16 cellular contexts compared by ENCODE assay signal in the genomic region with DNA sequence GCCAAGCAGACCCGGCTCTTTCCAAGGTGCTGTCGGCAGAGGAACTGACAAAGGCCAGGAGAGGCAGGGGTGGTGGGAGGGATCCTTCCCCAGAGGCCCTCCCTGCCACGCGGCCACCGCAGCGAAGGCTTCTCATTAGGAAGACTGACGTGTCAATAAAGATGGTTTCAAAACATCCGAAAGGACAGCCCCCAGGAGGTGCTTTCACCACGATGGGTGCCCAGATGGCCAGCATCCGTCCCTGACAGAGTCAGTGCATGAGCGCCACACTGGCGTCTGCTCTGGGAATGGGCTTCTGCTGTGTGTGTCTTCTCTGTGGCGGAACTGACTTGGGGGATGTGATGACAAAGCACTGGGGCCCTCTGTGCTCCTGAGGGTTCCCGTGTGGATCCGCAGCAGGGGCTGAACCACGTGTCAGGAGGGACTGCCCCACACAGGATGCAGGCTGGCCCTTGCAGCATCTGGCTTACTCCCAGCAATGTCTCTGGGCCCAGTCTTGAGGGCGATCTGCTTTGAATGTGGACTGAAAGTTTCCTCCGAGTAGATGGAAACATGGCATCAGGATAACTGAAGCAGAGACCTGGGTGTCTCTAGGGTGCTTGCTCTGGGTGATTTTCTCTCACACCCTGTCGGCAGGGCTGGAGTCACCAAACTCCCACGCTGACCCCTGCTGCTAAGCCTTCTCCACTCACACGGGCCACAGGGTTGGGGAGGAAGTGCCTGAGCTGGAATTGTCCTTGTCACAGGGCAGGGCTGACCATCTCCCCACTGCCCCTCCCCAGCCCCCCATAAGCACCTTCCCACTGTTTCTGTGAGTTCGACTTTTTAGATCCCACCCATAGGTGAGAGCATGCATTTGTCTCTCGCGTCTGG.
DNase-seq lines count a peak whose midpoint lies in the region; ATAC-seq and TF ChIP-seq lines count a peak whose summit lies in the region.
"Had no signal": no experiment of that assay in that cellular context is flagged by ENCODE, and none has a peak within 500 bp of the region (broad histone marks: within the 10 kb centered on the region; RNA-seq: fewer than 3 reads in every experiment).

No MANE protein-coding gene starts in this region.

- H3K9me2 ChIP-seq in HCT116 (ENCODE audit: insufficient read depth): no peaks in the 10 kb centered on the region

- H3K27me3 ChIP-seq in HCT116 (ENCODE audit: insufficient read depth, low read length) (no peaks in the 10 kb centered on the region), right cardiac atrium (ENCODE audit: control insufficient read depth, insufficient read depth) (no peaks in the 10 kb centered on the region), stomach smooth muscle (ENCODE audit: control insufficient read depth in 1 of 2, insufficient read depth in 2 of 2, low read length in 2 of 2) (no peaks in the 10 kb centered on the region)

- DNase-seq in HCT116 (ENCODE audit: low read depth, low spot score) (no peak), caudate nucleus (lab: John Stamatoyannopoulos, UW) (peak in 1 of 61 donors; percentile 50), right cardiac atrium (peak in 1 of 3 donors; percentile 52), germinal center (ENCODE audit: low spot score) (no peak)
- DNase-seq in NK-92 treated with Interleukin-12 subunit alpha and Interleukin-12 subunit beta, amount 100 ng/mL, for 24 hours (lab: John Stamatoyannopoulos, UW): no peak
- no peak for DNase-seq in activated naive CD8-positive, alpha-beta T cell treated with anti-CD3 and anti-CD28 coated beads, Interleukin-2, amount 50 U/mL, for 24 hours
- DNase-seq: activated CD4-positive, alpha-beta T cell treated with anti-CD3 and anti-CD28 coated beads, Interleukin-2, amount 50 U/mL, for 48 hours; AML-193; effector CD4-positive, alpha-beta T cell; KBM-7; RPMI8226; small intestine had no signal

- H3K4me3 ChIP-seq in HCT116 (replicated peaks in 1 of 2; ENCODE audit: low read depth in 1 of 2, low read length in 2 of 2) (no peak overlapping the region), right cardiac atrium (ENCODE audit: low read length) (no peak overlapping the region), stomach smooth muscle (ENCODE audit: low read length in 2 of 2) (peak overlapping the region in 1 of 2 donors; percentile 15)

- CTCF ChIA-PET in HCT116 (lab: Charles Lee): interaction anchor here (2.1 kb wide), 1 partner anchor 23 kb away, joined by 6 read pairs; no protein-coding TSS in a partner anchor

- POLR2A ChIA-PET in HCT116 (lab: Charles Lee): no interaction called here

- TF ChIP-seq POLR2A in HCT116 (IDR thresholded peaks at IDR 0.05; ENCODE audit: borderline replicate concordance, extremely low read depth, insufficient read depth, insufficient read length): no peak

- H2AFZ ChIP-seq in HCT116 (ENCODE audit: low read depth, low read length, poor library complexity, severe bottlenecking): no peak overlapping the region

- no peaks in the 10 kb centered on the region for H4K20me1 ChIP-seq in HCT116 (ENCODE audit: insufficient read depth)

- no peaks in the 10 kb centered on the region for H3K79me2 ChIP-seq in HCT116 (ENCODE audit: insufficient read depth, low read length)

- no peak overlapping the region for H3K27ac ChIP-seq in HCT116 (ENCODE audit: low read depth, low read length)
- peak overlapping the region; percentile 86 for H3K27ac ChIP-seq in caudate nucleus (ENCODE audit: low read depth, low read length)
- H3K27ac ChIP-seq in right cardiac atrium (ENCODE audit: low read length): no peak overlapping the region
- peak overlapping the region; percentile 71 for H3K27ac ChIP-seq in stomach smooth muscle (ENCODE audit: low read length)

- ATAC-seq in HCT116 (no peak), right cardiac atrium (peak; percentile 20 to 23), GM18517 (IDR thresholded peaks at IDR 0.05; ENCODE audit: unreplicated experiment) (no peak)
- ATAC-seq in activated naive CD8-positive, alpha-beta T cell treated with anti-CD3 and anti-CD28 coated beads, Interleukin-2, amount 50 U/mL, for 24 hours: no peak

- H3K9ac ChIP-seq in HCT116 (ENCODE audit: low read length) (no peak overlapping the region), stomach smooth muscle (ENCODE audit: low read length in 2 of 2) (peak overlapping the region in 1 of 2 donors; percentile 13)

- no peak overlapping the region for H3K4me3 Mint-ChIP-seq in activated naive CD8-positive, alpha-beta T cell treated with anti-CD3 and anti-CD28 coated beads, Interleukin-2, amount 50 U/mL, for 24 hours
- H3K4me3 Mint-ChIP-seq: natural killer cell treated with Interleukin-12 subunit alpha and Interleukin-12 subunit beta and Interleukin-15 and Interleukin-18, amount 100 ng/mL, for 72 hours had no signal

- intact Hi-C loops in HCT116 (cut with micrococcal nuclease) (no loop called here), right cardiac atrium (cut with DNase I) (no loop called here)

- no peak overlapping the region for H3K4me2 ChIP-seq in HCT116 (ENCODE audit: low read length)

- no peaks in the 10 kb centered on the region for H3K9me3 Mint-ChIP-seq in activated naive CD8-positive, alpha-beta T cell treated with anti-CD3 and anti-CD28 coated beads, Interleukin-2, amount 50 U/mL, for 24 hours
- H3K9me3 Mint-ChIP-seq: activated T-helper 2 cell treated with anti-CD3 and anti-CD28 coated beads, Interferon-gamma antibody, Interleukin-2, Interleukin-4, amounts not matched to agents 10 μg/mL and 5 μg/mL and 100 μg/mL, durations not matched to agents 14 hours and 24 hours and 36 hours; natural killer cell treated with Interleukin-12 subunit alpha and Interleukin-12 subunit beta and Interleukin-15 and Interleukin-18, amount 100 ng/mL, for 72 hours had no signal

- peaks cover 0 to 12% of the 10 kb centered on the region in 2 experiments; a peak in 2 of 4 replicates for H3K4me1 ChIP-seq in HCT116 (ENCODE audit: control insufficient read depth in 1 of 2, insufficient read depth in 2 of 2, low read length in 2 of 2)
- H3K4me1 ChIP-seq in right cardiac atrium (ENCODE audit: control insufficient read depth, insufficient read depth, low read length): peaks cover 4% of the 10 kb centered on the region
- H3K4me1 ChIP-seq in stomach smooth muscle (ENCODE audit: control insufficient read depth, insufficient read depth, low read length): peaks cover 63% of the 10 kb centered on the region

- TF ChIP-seq RAD21 in HCT116 (IDR thresholded peaks at IDR 0.05; ENCODE audit: low read depth): peak; percentile 7; the same call in 1 of the 2 replicates

- no TSS peak for BruUV-seq in HCT116 (replicated peaks; lab: Mats Ljungman, UMichigan)

- H3K9me3 ChIP-seq in HCT116 (ENCODE audit: control insufficient read depth in 1 of 2, insufficient read depth in 1 of 2, low read depth in 1 of 2, low read length in 2 of 2) (no peaks in the 10 kb centered on the region), right cardiac atrium (ENCODE audit: control insufficient read depth, low read length) (no peaks in the 10 kb centered on the region), stomach smooth muscle (ENCODE audit: control insufficient read depth in 2 of 2, low read length in 2 of 2) (no peaks in the 10 kb centered on the region)

- H3K27me3 Mint-ChIP-seq in activated naive CD8-positive, alpha-beta T cell treated with anti-CD3 and anti-CD28 coated beads, Interleukin-2, amount 50 U/mL, for 24 hours: no peaks in the 10 kb centered on the region
- H3K27me3 Mint-ChIP-seq: natural killer cell treated with Interleukin-12 subunit alpha and Interleukin-12 subunit beta and Interleukin-15 and Interleukin-18, amount 100 ng/mL, for 72 hours had no signal

- no peak overlapping the region for H3K27ac Mint-ChIP-seq in activated naive CD8-positive, alpha-beta T cell treated with anti-CD3 and anti-CD28 coated beads, Interleukin-2, amount 50 U/mL, for 24 hours
- H3K27ac Mint-ChIP-seq: activated T-helper 2 cell treated with anti-CD3 and anti-CD28 coated beads, Interferon-gamma antibody, Interleukin-2, Interleukin-4, amounts not matched to agents 10 μg/mL and 5 μg/mL and 100 μg/mL, durations not matched to agents 14 hours and 24 hours and 36 hours; natural killer cell treated with Interleukin-12 subunit alpha and Interleukin-12 subunit beta and Interleukin-15 and Interleukin-18, amount 100 ng/mL, for 72 hours had no signal

- H3K4me1 Mint-ChIP-seq in activated naive CD8-positive, alpha-beta T cell treated with anti-CD3 and anti-CD28 coated beads, Interleukin-2, amount 50 U/mL, for 24 hours: no peaks in the 10 kb centered on the region

- no peaks in the 10 kb centered on the region for H3K36me3 ChIP-seq in HCT116 (ENCODE audit: control insufficient read depth in 1 of 2, insufficient read depth in 2 of 2, low read length in 2 of 2)
- H3K36me3 ChIP-seq in stomach smooth muscle (ENCODE audit: control insufficient read depth in 2 of 2, insufficient read depth in 2 of 2, low read length in 2 of 2): peaks cover 12 to 17% of the 10 kb centered on the region in 2 donors

- RAD21 ChIA-PET in HCT116 (lab: Charles Lee; ENCODE audit: low non-redundant PET in 1 of 2, low total read pairs in 2 of 2, uncharacterized antibody in 2 of 2, unreplicated experiment in 2 of 2): no interaction called here

- peaks cover 3% of the 10 kb centered on the region for H3K36me3 Mint-ChIP-seq in activated naive CD8-positive, alpha-beta T cell treated with anti-CD3 and anti-CD28 coated beads, Interleukin-2, amount 50 U/mL, for 24 hours (ENCODE audit: low read depth)
- H3K36me3 Mint-ChIP-seq: natural killer cell treated with Interleukin-12 subunit alpha and Interleukin-12 subunit beta and Interleukin-15 and Interleukin-18, amount 100 ng/mL, for 72 hours had no signal

- no peak for TF ChIP-seq CTCF in HCT116 (IDR thresholded peaks at IDR 0.05 in 2 of 3, conservative IDR thresholded peaks at IDR 0.05 in 1 of 3; ENCODE audit: borderline replicate concordance in 1 of 3, insufficient read depth in 1 of 3, low read depth in 2 of 3, low read length in 2 of 3)

- 62% methylated on average over 24 of the region's 24 CpGs for WGBS in right cardiac atrium

TF ChIP-seq in HCT116, 20 proteins besides CTCF, POLR2A, EP300 and RAD21 (continues in another document):
- TF ChIP-seq YY1 (IDR thresholded peaks at IDR 0.05; ENCODE audit: extremely low read depth, insufficient replicate concordance, low read depth, low read length): no peak
- TF ChIP-seq ELF1 (IDR thresholded peaks at IDR 0.05; ENCODE audit: borderline replicate concordance, low read depth): no peak
- no peak for TF ChIP-seq EZH2 (IDR thresholded peaks at IDR 0.05)
- TF ChIP-seq SRF (IDR thresholded peaks at IDR 0.05; ENCODE audit: low read depth): no peak
- no peak for TF ChIP-seq SIN3A (IDR thresholded peaks at IDR 0.05; ENCODE audit: low read depth)
- no peak for TF ChIP-seq CEBPB (IDR thresholded peaks at IDR 0.05; ENCODE audit: low read depth)

Comparison
In these comparisons a context has a peak if more than half of its experiments do, and no peak if none do; other contexts are left out.
1. ATAC-seq: peak in right cardiac atrium (2 of 2); none in HCT116 (single experiment), activated naive CD8-positive, alpha-beta T cell treated with anti-CD3 and anti-CD28 coated beads, Interleukin-2, amount 50 U/mL, for 24 hours (single experiment) and GM18517 (single experiment).
2. H3K27ac ChIP-seq: peak in caudate nucleus (single experiment) and stomach smooth muscle (single experiment); none in HCT116 (single experiment) and right cardiac atrium (single experiment).